In genomic region chr2:127174176-127174575, GRCh38 we compare ENCODE assay signal across 8 cellular contexts. TPM values are rescaled to one million over a fixed set of nuclear protein-coding genes. Genes with fewer than 3 reads are reported as not detected.
A peak's percentile ranks its signal among the peaks of the same experiment; 100 is the strongest.
DNase-seq lines count a peak whose midpoint lies in the region; ATAC-seq and TF ChIP-seq lines count a peak whose summit lies in the region.

No MANE protein-coding gene starts in this region.

- H3K4me1 Mint-ChIP-seq in activated CD4-positive, alpha-beta T cell treated with anti-CD3 and anti-CD28 coated beads for 36 hours, result no peaks in the 10 kb centered on the region

- in situ Hi-C loops in SK-MEL-5 (cut with HindIII; ENCODE audit: low pct_unique_long_range_greater_than_20kb, low sequenced_read_pairs), result no loop called here

- no peak for ATAC-seq in activated CD4-positive, alpha-beta T cell treated with anti-CD3 and anti-CD28 coated beads for 36 hours
- ATAC-seq in GM19324 (IDR thresholded peaks at IDR 0.05; ENCODE audit: low FRiP score, unreplicated experiment), result no peak

- POLR2A ChIA-PET in activated CD4-positive, alpha-beta T cell treated with anti-CD3 and anti-CD28 coated beads for 36 hours (lab: Charles Lee), result no interaction called here

- DNase-seq in activated CD4-positive, alpha-beta T cell treated with anti-CD3 and anti-CD28 coated beads for 36 hours, result peak; percentile 27
- DNase-seq in activated CD4-positive, alpha-beta T cell treated with anti-CD3 and anti-CD28 coated beads for 1 hour, result no peak
- peak; percentile 39 for DNase-seq in SK-MEL-5 (ENCODE audit: low read depth, low spot score)
- DNase-seq in hepatocyte (ENCODE audit: low spot score), result peak; percentile 62
- peak; percentile 45 for DNase-seq in ureter (ENCODE audit: low spot score)
- DNase-seq in mucosa of gallbladder (ENCODE audit: low spot score), result no peak
- DNase-seq in NOMO-1 treated with dmso at 0.1 percent for 144 hours (lab: John Stamatoyannopoulos, UW; ENCODE audit: unreplicated experiment), result no peak

- H2AFZ ChIP-seq in hepatocyte, result no peak overlapping the region

- no peaks in the 10 kb centered on the region for H3K27me3 Mint-ChIP-seq in activated CD4-positive, alpha-beta T cell treated with anti-CD3 and anti-CD28 coated beads for 36 hours

- H3K4me2 ChIP-seq in hepatocyte, result no peak overlapping the region

- peak overlapping the region; percentile 97 for H3K27ac ChIP-seq in hepatocyte

- no peaks in the 10 kb centered on the region for H3K9me3 Mint-ChIP-seq in activated CD4-positive, alpha-beta T cell treated with anti-CD3 and anti-CD28 coated beads for 36 hours (ENCODE audit: low read depth)

- no peaks in the 10 kb centered on the region for H4K20me1 ChIP-seq in hepatocyte (ENCODE audit: insufficient read depth, poor library complexity, severe bottlenecking)

- no peaks in the 10 kb centered on the region for H3K36me3 ChIP-seq in hepatocyte (replicated peaks; ENCODE audit: insufficient read depth, low read depth)

- intact Hi-C loops in activated CD4-positive, alpha-beta T cell treated with anti-CD3 and anti-CD28 coated beads for 36 hours (cut with DNase I, micrococcal nuclease), result loop anchor here in 1 of 2 experiments (5.0 kb wide), 1 partner anchor 107 kb away; no protein-coding TSS in a partner anchor

- 65% methylated on average over 6 of the region's 6 CpGs for WGBS in hepatocyte (ENCODE audit: low lambda C conversion rate, missing lambda C conversion rate)

- no peak overlapping the region for H3K4me3 Mint-ChIP-seq in activated CD4-positive, alpha-beta T cell treated with anti-CD3 and anti-CD28 coated beads for 36 hours

- no peaks in the 10 kb centered on the region for H3K27me3 ChIP-seq in hepatocyte

- no peaks in the 10 kb centered on the region for H3K9me3 ChIP-seq in hepatocyte (ENCODE audit: low read depth)

- no peak overlapping the region for H3K4me3 ChIP-seq in hepatocyte

- H3K79me2 ChIP-seq in hepatocyte, result no peaks in the 10 kb centered on the region

- CTCF ChIA-PET in activated CD4-positive, alpha-beta T cell treated with anti-CD3 and anti-CD28 coated beads for 36 hours (lab: Charles Lee), result interaction anchor here (1.2 kb wide), 1 partner anchor 75 kb away, joined by 3 read pairs; no protein-coding TSS in a partner anchor

- peaks cover 20% of the 10 kb centered on the region for H3K4me1 ChIP-seq in hepatocyte (ENCODE audit: insufficient read depth)

- H3K9me2 ChIP-seq in hepatocyte (replicated peaks; ENCODE audit: insufficient read depth), result no peaks in the 10 kb centered on the region

- peak; percentile 55 for TF ChIP-seq CTCF in hepatocyte (IDR thresholded peaks at IDR 0.05; ENCODE audit: poor library complexity)

- H3K36me3 Mint-ChIP-seq in activated CD4-positive, alpha-beta T cell treated with anti-CD3 and anti-CD28 coated beads for 36 hours (ENCODE audit: low read depth), result no peaks in the 10 kb centered on the region

- no peak overlapping the region for H3K27ac Mint-ChIP-seq in activated CD4-positive, alpha-beta T cell treated with anti-CD3 and anti-CD28 coated beads for 36 hours

RNA-seq across cellular contexts. Expression of gene CYP27C1, which starts 45.9 kb away (rescaled TPM):
- not detected for total RNA-seq in activated CD4-positive, alpha-beta T cell treated with anti-CD3 and anti-CD28 coated beads for 36 hours
- total RNA-seq in SK-MEL-5 (2014; rRNA removed; shearing (Covaris generic)), result 0.19 and 0.26 TPM in 2 replicates
- 0.30 and 0.44 TPM in 2 replicates for polyA plus RNA-seq in SK-MEL-5 (2015; cell fraction: cytosol; rRNA removed)
- 0.36 TPM in 1 of 2 replicates, not detected in the other for polyA plus RNA-seq in SK-MEL-5 (2015; cell fraction: nucleus; rRNA removed)
- total RNA-seq in hepatocyte (0.56 and 1.2 TPM in 2 replicates), ureter (0.73 TPM), mucosa of gallbladder (0.26 TPM)
- 1.3 and 1.4 TPM in 2 replicates for polyA plus RNA-seq in hepatocyte

Comparison
In these comparisons a context has a peak if more than half of its experiments do, and no peak if none do; other contexts are left out.
1. DNase-seq: peak in activated CD4-positive, alpha-beta T cell treated with anti-CD3 and anti-CD28 coated beads for 36 hours (single experiment), SK-MEL-5 (single experiment), hepatocyte (single experiment) and ureter (single experiment); none in activated CD4-positive, alpha-beta T cell treated with anti-CD3 and anti-CD28 coated beads for 1 hour (single experiment), mucosa of gallbladder (single experiment) and NOMO-1 treated with dmso at 0.1 percent for 144 hours (single experiment).